ENCODE assay signal across 9 cellular contexts in the genomic region with DNA sequence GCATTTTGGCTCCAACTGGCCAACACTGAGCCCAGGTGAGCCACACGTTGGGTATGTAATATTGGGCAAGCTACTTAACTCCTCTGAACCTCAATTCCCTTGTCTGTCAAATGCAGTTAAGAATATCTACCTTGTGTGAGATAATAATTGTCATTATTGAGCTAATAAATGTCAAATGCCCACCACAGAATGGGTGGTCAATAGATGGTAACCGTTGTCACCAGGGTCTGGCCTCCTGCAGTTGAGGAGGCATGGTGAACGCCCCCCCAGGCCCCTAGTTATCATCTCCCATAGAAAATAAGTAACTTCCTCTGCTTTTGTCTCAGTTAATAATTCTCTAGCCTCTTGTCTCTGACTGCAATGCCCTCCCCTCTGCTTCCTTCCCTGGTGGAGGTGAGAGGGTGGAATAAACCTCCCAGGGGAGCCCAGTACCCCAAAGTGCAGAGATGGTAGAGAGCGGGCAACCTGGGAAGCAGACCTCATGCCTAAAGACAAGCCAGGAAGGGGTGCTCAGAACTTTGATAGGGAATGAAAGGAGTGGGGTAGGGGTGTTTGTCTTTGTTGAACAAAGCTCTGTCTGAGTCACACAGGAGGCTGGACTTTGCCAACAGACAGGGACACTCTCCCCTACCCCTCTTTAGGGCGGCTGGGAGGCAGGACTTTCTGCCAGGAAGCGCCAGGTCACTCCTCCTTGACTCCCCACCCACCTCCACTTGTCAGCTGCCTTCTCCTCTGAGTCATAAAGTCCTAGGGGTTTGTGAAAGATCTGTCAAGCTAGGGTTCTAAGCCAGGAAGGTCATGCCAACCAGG. TPM values are rescaled to one million over a fixed set of nuclear protein-coding genes. Genes with fewer than 3 reads are reported as not detected.
DNase-seq lines count a peak whose midpoint lies in the region; ATAC-seq and TF ChIP-seq lines count a peak whose summit lies in the region.
"Had no signal": no experiment of that assay in that cellular context is flagged by ENCODE, and none has a peak within 500 bp of the region (broad histone marks: within the 10 kb centered on the region; RNA-seq: fewer than 3 reads in every experiment).

No MANE protein-coding gene starts in this region.

- DNase-seq in Caco-2 (peak; percentile 90 to 94), right lobe of liver (peak; percentile 83 to 84 (median 83))
- peak; percentile 26 for DNase-seq in activated CD8-positive, alpha-beta T cell treated with anti-CD3 and anti-CD28 coated beads, Interleukin-2, amount 10 ng/mL, durations not matched to agents 7 days and 5 days
- DNase-seq in stimulated activated CD4-positive, alpha-beta T cell treated with anti-CD3 and anti-CD28 coated beads, Interleukin-4, amount 100 ng/mL, for 1 hour: no peak
- DNase-seq: DMS153 had no signal

- H3K36me3 ChIP-seq in Caco-2 (ENCODE audit: control insufficient read depth, insufficient read depth, low read length) (no peaks in the 10 kb centered on the region), right lobe of liver (no peaks in the 10 kb centered on the region)

- no peaks in the 10 kb centered on the region for H3K9me3 ChIP-seq in Caco-2
- no peaks in the 10 kb centered on the region for H3K9me3 ChIP-seq in right lobe of liver

- peaks cover 45% of the 10 kb centered on the region for H3K4me1 Mint-ChIP-seq in Caco-2 (ENCODE audit: low read depth, unreplicated experiment)
- H3K4me1 Mint-ChIP-seq in activated CD8-positive, alpha-beta T cell treated with anti-CD3 and anti-CD28 coated beads, Interleukin-2, amount 10 ng/mL, durations not matched to agents 7 days and 5 days (ENCODE audit: low read depth): peaks cover 12% of the 10 kb centered on the region

- H3K27me3 ChIP-seq in Caco-2 (replicated peaks; ENCODE audit: control insufficient read depth, insufficient read depth, low read length) (no peaks in the 10 kb centered on the region), right lobe of liver (no peaks in the 10 kb centered on the region)

- no peaks in the 10 kb centered on the region for H3K36me3 Mint-ChIP-seq in Caco-2 (ENCODE audit: insufficient read depth, unreplicated experiment)
- no peaks in the 10 kb centered on the region for H3K36me3 Mint-ChIP-seq in activated CD8-positive, alpha-beta T cell treated with anti-CD3 and anti-CD28 coated beads, Interleukin-2, amount 10 ng/mL, durations not matched to agents 7 days and 5 days (ENCODE audit: low read depth)

- peak overlapping the region; percentile 5; the same call in 1 of the 2 replicates for H3K4me3 ChIP-seq in Caco-2 (ENCODE audit: low read depth, low read length)
- no peak overlapping the region for H3K4me3 ChIP-seq in right lobe of liver

- TSS peak; percentile 71 for BruUV-seq in Caco-2 (replicated peaks; lab: Mats Ljungman, UMichigan)

- H3K9me3 Mint-ChIP-seq in Caco-2 (ENCODE audit: unreplicated experiment): no peaks in the 10 kb centered on the region
- no peaks in the 10 kb centered on the region for H3K9me3 Mint-ChIP-seq in activated CD8-positive, alpha-beta T cell treated with anti-CD3 and anti-CD28 coated beads, Interleukin-2, amount 10 ng/mL, durations not matched to agents 7 days and 5 days (ENCODE audit: insufficient read depth)

- intact Hi-C loops in Caco-2 (cut with micrococcal nuclease; ENCODE audit: unreplicated experiment) (loop anchor here (1.0 to 2.0 kb wide), 5 partner anchors 9 to 44 kb away; a partner anchor contains a TSS), right lobe of liver (cut with DNase I) (no loop called here)

- peak; percentile 59 for ATAC-seq in HG03354 (IDR thresholded peaks at IDR 0.05; ENCODE audit: poor library complexity, severe bottlenecking, unreplicated experiment)
- no peak for ATAC-seq in activated CD8-positive, alpha-beta T cell treated with anti-CD3 and anti-CD28 coated beads, Interleukin-2, amount 10 ng/mL, durations not matched to agents 7 days and 5 days
- ATAC-seq in right lobe of liver: peak; percentile 76 to 86 (median 80)
- no peak for ATAC-seq in HG03565 (IDR thresholded peaks at IDR 0.05; ENCODE audit: unreplicated experiment)
- ATAC-seq in GM21786 (IDR thresholded peaks at IDR 0.05; ENCODE audit: unreplicated experiment): no peak
- no peak for ATAC-seq in GM18498 (IDR thresholded peaks at IDR 0.05; ENCODE audit: unreplicated experiment)

- peaks cover 65% of the 10 kb centered on the region for H3K4me1 ChIP-seq in Caco-2
- peaks cover 0 to 64% (median 18%) of the 10 kb centered on the region in 4 donors for H3K4me1 ChIP-seq in right lobe of liver

- no peaks in the 10 kb centered on the region for H3K27me3 Mint-ChIP-seq in Caco-2 (ENCODE audit: insufficient read depth, unreplicated experiment)
- no peaks in the 10 kb centered on the region for H3K27me3 Mint-ChIP-seq in activated CD8-positive, alpha-beta T cell treated with anti-CD3 and anti-CD28 coated beads, Interleukin-2, amount 10 ng/mL, durations not matched to agents 7 days and 5 days (ENCODE audit: low read depth)

- POLR2A ChIA-PET in Caco-2 (lab: Charles Lee): interaction anchor here (0.9 to 2.0 kb wide), 4 partner anchors 9 to 43 kb away, joined by 3 to 19 read pairs (median 10); a partner anchor contains a TSS
- POLR2A ChIA-PET in activated CD8-positive, alpha-beta T cell treated with anti-CD3 and anti-CD28 coated beads, Interleukin-2, amount 10 ng/mL, durations not matched to agents 7 days and 5 days (lab: Charles Lee): interaction anchor here (2.1 kb wide), 1 partner anchor 12 kb away, joined by 11 read pairs; no protein-coding TSS in a partner anchor

- peak; percentile 26 for TF ChIP-seq POLR2A in right lobe of liver (IDR thresholded peaks at IDR 0.05)

- peak overlapping the region; percentile 96 for H3K27ac Mint-ChIP-seq in Caco-2 (ENCODE audit: unreplicated experiment)
- peak overlapping the region; percentile 27 for H3K27ac Mint-ChIP-seq in activated CD8-positive, alpha-beta T cell treated with anti-CD3 and anti-CD28 coated beads, Interleukin-2, amount 10 ng/mL, durations not matched to agents 7 days and 5 days

- CTCF ChIA-PET in Caco-2 (lab: Charles Lee): interaction anchor here (0.6 to 2.5 kb wide), 17 partner anchors 8 to 453 kb away, joined by 3 to 19 read pairs (median 4); a partner anchor contains a TSS
- CTCF ChIA-PET in activated CD8-positive, alpha-beta T cell treated with anti-CD3 and anti-CD28 coated beads, Interleukin-2, amount 10 ng/mL, durations not matched to agents 7 days and 5 days (lab: Charles Lee): interaction anchor here (0.9 to 6.6 kb wide), 11 partner anchors 10 to 142 kb away, joined by 3 to 130 read pairs (median 7); a partner anchor contains a TSS

- peak overlapping the region; percentile 63 for H3K4me3 Mint-ChIP-seq in Caco-2 (ENCODE audit: unreplicated experiment)
- H3K4me3 Mint-ChIP-seq in activated CD8-positive, alpha-beta T cell treated with anti-CD3 and anti-CD28 coated beads, Interleukin-2, amount 10 ng/mL, durations not matched to agents 7 days and 5 days: no peak overlapping the region

- peak overlapping the region; percentile 68 to 82 (median 69) for H3K27ac ChIP-seq in right lobe of liver

- TF ChIP-seq CTCF in Caco-2 (IDR thresholded peaks at IDR 0.05; ENCODE audit: insufficient read depth in 1 of 2, low read depth in 1 of 2, low read length in 1 of 2, severe bottlenecking in 1 of 2, unreplicated experiment in 1 of 2): no peak
- TF ChIP-seq CTCF in right lobe of liver (IDR thresholded peaks at IDR 0.05): no peak

- 28% methylated on average over 4 of the region's 6 CpGs for WGBS in right lobe of liver (ENCODE audit: insufficient coverage, low coverage, low lambda C conversion rate, missing lambda C conversion rate)

RNA-seq across cellular contexts. Expression of a gene that starts 1.3 kb away (rescaled TPM):
- total RNA-seq in Caco-2 (2022) (4.5 and 5.5 TPM in 2 replicates), right lobe of liver (10 to 100 TPM in 4 of 6 experiments, 1 to 10 TPM in 2; 5.0 to 35.7 (median 13.5) TPM)
- 1 to 10 TPM; 1.1 TPM for total RNA-seq in activated CD8-positive, alpha-beta T cell treated with anti-CD3 and anti-CD28 coated beads, Interleukin-2, amount 10 ng/mL, durations not matched to agents 7 days and 5 days

RNA-seq across cellular contexts. Expression of a gene that starts 2.0 kb away (rescaled TPM):
- total RNA-seq in Caco-2 (2022) (0.49 and 0.61 TPM in 2 replicates), right lobe of liver (under 1 TPM; 0.22 to 0.86 (median 0.52) TPM)
- not detected for total RNA-seq in activated CD8-positive, alpha-beta T cell treated with anti-CD3 and anti-CD28 coated beads, Interleukin-2, amount 10 ng/mL, durations not matched to agents 7 days and 5 days

RNA-seq across cellular contexts. Expression of a gene that starts 12.7 kb away (rescaled TPM):
- total RNA-seq in Caco-2 (2022) (2.5 and 4.8 TPM in 2 replicates), right lobe of liver (not detected)
- total RNA-seq in activated CD8-positive, alpha-beta T cell treated with anti-CD3 and anti-CD28 coated beads, Interleukin-2, amount 10 ng/mL, durations not matched to agents 7 days and 5 days: not detected

RNA-seq across cellular contexts. Expression of a gene that starts 31.9 kb away (rescaled TPM):
- total RNA-seq in Caco-2 (2022) (35.5 and 38.0 TPM in 2 replicates), right lobe of liver (10 to 100 TPM; 14.8 to 26.2 (median 21.7) TPM)
- 10 to 100 TPM; 30.2 to 31.9 TPM for total RNA-seq in activated CD8-positive, alpha-beta T cell treated with anti-CD3 and anti-CD28 coated beads, Interleukin-2, amount 10 ng/mL, durations not matched to agents 7 days and 5 days

RNA-seq across cellular contexts. Expression of a gene that starts 32.5 kb away (rescaled TPM):
- total RNA-seq in Caco-2 (2022): 25.7 and 27.7 TPM in 2 replicates
- 10 to 100 TPM; 32.3 to 32.5 TPM for total RNA-seq in activated CD8-positive, alpha-beta T cell treated with anti-CD3 and anti-CD28 coated beads, Interleukin-2, amount 10 ng/mL, durations not matched to agents 7 days and 5 days
- 10 to 100 TPM in 1 of 6 experiments, 1 to 10 TPM in 5; 6.4 to 11.7 (median 7.7) TPM for total RNA-seq in right lobe of liver

Comparison
In these comparisons a context has a peak if more than half of its experiments do, and no peak if none do; other contexts are left out.
1. ATAC-seq: peak in HG03354 (single experiment) and right lobe of liver (4 of 4); none in activated CD8-positive, alpha-beta T cell treated with anti-CD3 and anti-CD28 coated beads, Interleukin-2, amount 10 ng/mL, durations not matched to agents 7 days and 5 days (single experiment), HG03565 (single experiment), GM21786 (single experiment) and GM18498 (single experiment).